Comparison of ENCODE assay signal across 8 cellular contexts in genomic region chr6:11770546-11771466, GRCh38. TPM values are rescaled to one million over a fixed set of nuclear protein-coding genes. Genes with fewer than 3 reads are reported as not detected.
A peak's percentile ranks its signal among the peaks of the same experiment; 100 is the strongest.
DNase-seq lines count a peak whose midpoint lies in the region; ATAC-seq and TF ChIP-seq lines count a peak whose summit lies in the region.

No MANE protein-coding gene starts in this region.

- DNase-seq in CD4-positive, CD25-positive, alpha-beta regulatory T cell: no peak
- DNase-seq in NCI-H2107 treated with DMSO at 0.1 percent for 48 hours (lab: John Stamatoyannopoulos, UW; ENCODE audit: unreplicated experiment) (peak; percentile 42), medulla oblongata (ENCODE audit: extremely low spot score) (peak; percentile 69), tibial nerve (ENCODE audit: low spot score in 2 of 2) (peak; percentile 84 to 88), NCI-H2029 treated with DMSO at 0.1 percent for 48 hours (lab: John Stamatoyannopoulos, UW) (no peak), AML-193 (lab: John Stamatoyannopoulos, UW) (no peak)

- no peak for TF ChIP-seq CTCF in tibial nerve (IDR thresholded peaks at IDR 0.05)

- TF ChIP-seq EP300 in tibial nerve (IDR thresholded peaks at IDR 0.05): peak; percentile 87 to 94

- H3K36me3 Mint-ChIP-seq in CD4-positive, CD25-positive, alpha-beta regulatory T cell: no peaks in the 10 kb centered on the region
- no peaks in the 10 kb centered on the region for H3K36me3 Mint-ChIP-seq in dendritic cell treated with granulocyte-macrophage colony-stimulating factor and Interleukin-4, amounts not matched to agents 40 ng/mL and 50 ng/mL, for 4 days (ENCODE audit: low read depth)

- TF ChIP-seq POLR2A in tibial nerve (IDR thresholded peaks at IDR 0.05): peak in 1 of 2 donors; percentile 30

- no peaks in the 10 kb centered on the region for H3K36me3 ChIP-seq in CD4-positive, CD25-positive, alpha-beta regulatory T cell (ENCODE audit: control insufficient read depth, insufficient read depth, low read length)
- no peaks in the 10 kb centered on the region for H3K36me3 ChIP-seq in tibial nerve

- no peaks in the 10 kb centered on the region for H3K9me3 Mint-ChIP-seq in CD4-positive, CD25-positive, alpha-beta regulatory T cell
- H3K9me3 Mint-ChIP-seq in dendritic cell treated with granulocyte-macrophage colony-stimulating factor and Interleukin-4, amounts not matched to agents 40 ng/mL and 50 ng/mL, for 4 days: no peaks in the 10 kb centered on the region

- no peak overlapping the region for H3K27ac ChIP-seq in CD4-positive, CD25-positive, alpha-beta regulatory T cell (ENCODE audit: insufficient read depth, low read length, poor library complexity, severe bottlenecking)
- H3K27ac ChIP-seq in tibial nerve: peak overlapping the region; percentile 80 to 88 (median 84)

- intact Hi-C loops in dendritic cell treated with granulocyte-macrophage colony-stimulating factor and Interleukin-4, amounts not matched to agents 40 ng/mL and 50 ng/mL, for 4 days (cut with micrococcal nuclease): loop anchor here (2.0 kb wide), 1 partner anchor 38 kb away; no protein-coding TSS in a partner anchor

- peaks cover 0 to 11% (median 4%) of the 10 kb centered on the region in 4 donors for H3K4me1 Mint-ChIP-seq in CD4-positive, CD25-positive, alpha-beta regulatory T cell
- H3K4me1 Mint-ChIP-seq in dendritic cell treated with granulocyte-macrophage colony-stimulating factor and Interleukin-4, amounts not matched to agents 40 ng/mL and 50 ng/mL, for 4 days (ENCODE audit: low read depth): peaks cover 73% of the 10 kb centered on the region

- peak; percentile 18 to 22 for ATAC-seq in CD4-positive, CD25-positive, alpha-beta regulatory T cell (ENCODE audit: low read depth in 2 of 2)
- ATAC-seq in HG03045 (IDR thresholded peaks at IDR 0.05; ENCODE audit: unreplicated experiment): no peak

- H3K4me1 ChIP-seq in CD4-positive, CD25-positive, alpha-beta regulatory T cell (ENCODE audit: control insufficient read depth, insufficient read depth, low read length, poor library complexity, severe bottlenecking): no peaks in the 10 kb centered on the region
- peaks cover 0 to 31% (median 6%) of the 10 kb centered on the region in 4 donors for H3K4me1 ChIP-seq in tibial nerve

- no peak overlapping the region for H3K4me3 ChIP-seq in CD4-positive, CD25-positive, alpha-beta regulatory T cell (ENCODE audit: low read depth, low read length)
- peak overlapping the region in 1 of 4 donors; percentile 22 for H3K4me3 ChIP-seq in tibial nerve

- peaks cover 4% of the 10 kb centered on the region for H3K27me3 Mint-ChIP-seq in CD4-positive, CD25-positive, alpha-beta regulatory T cell
- H3K27me3 Mint-ChIP-seq in dendritic cell treated with granulocyte-macrophage colony-stimulating factor and Interleukin-4, amounts not matched to agents 40 ng/mL and 50 ng/mL, for 4 days: no peaks in the 10 kb centered on the region

- no peaks in the 10 kb centered on the region for H3K27me3 ChIP-seq in CD4-positive, CD25-positive, alpha-beta regulatory T cell (ENCODE audit: control insufficient read depth, insufficient read depth, low read length)
- no peaks in the 10 kb centered on the region for H3K27me3 ChIP-seq in tibial nerve

- peak overlapping the region in 1 of 3 donors; percentile 84 for H3K27ac Mint-ChIP-seq in CD4-positive, CD25-positive, alpha-beta regulatory T cell
- H3K27ac Mint-ChIP-seq in dendritic cell treated with granulocyte-macrophage colony-stimulating factor and Interleukin-4, amounts not matched to agents 40 ng/mL and 50 ng/mL, for 4 days: peak overlapping the region; percentile 88

- no peaks in the 10 kb centered on the region for H3K9me3 ChIP-seq in CD4-positive, CD25-positive, alpha-beta regulatory T cell (ENCODE audit: control insufficient read depth in 2 of 2, low read length in 2 of 2)
- H3K9me3 ChIP-seq in tibial nerve: no peaks in the 10 kb centered on the region

- WGBS in tibial nerve, 2 donors: 57 to 68% methylated on average over 27 of the region's 27 CpGs

- H3K4me3 Mint-ChIP-seq in CD4-positive, CD25-positive, alpha-beta regulatory T cell: no peak overlapping the region
- H3K4me3 Mint-ChIP-seq in dendritic cell treated with granulocyte-macrophage colony-stimulating factor and Interleukin-4, amounts not matched to agents 40 ng/mL and 50 ng/mL, for 4 days: peak overlapping the region; percentile 51

RNA-seq across cellular contexts. Expression of gene ADTRP, which starts 7.8 kb away (rescaled TPM):
- total RNA-seq in CD4-positive, CD25-positive, alpha-beta regulatory T cell: 40.9 TPM
- polyA plus RNA-seq in CD4-positive, CD25-positive, alpha-beta regulatory T cell: 10 to 100 TPM; 27.3 to 41.7 (median 39.4) TPM
- not detected for total RNA-seq in tibial nerve

Comparison
In these comparisons a context has a peak if more than half of its experiments do, and no peak if none do; other contexts are left out.
1. DNase-seq: peak in NCI-H2107 treated with DMSO at 0.1 percent for 48 hours (single experiment), medulla oblongata (single experiment) and tibial nerve (2 of 2); none in CD4-positive, CD25-positive, alpha-beta regulatory T cell (0 of 3), NCI-H2029 treated with DMSO at 0.1 percent for 48 hours (single experiment) and AML-193 (0 of 2).
2. RNA of gene ADTRP, which starts 7.8 kb away (total RNA-seq): 40.9 TPM in CD4-positive, CD25-positive, alpha-beta regulatory T cell (single experiment); not detected in tibial nerve; every median in the first group is over 10 times any median in the second.